Comparison of ENCODE assay signal across 1 cellular context in genomic region chr7:124930655-124931597, GRCh38.
TF ChIP-seq lines count a peak whose summit lies in the region.

No MANE protein-coding gene starts in this region.

TF ChIP-seq in K562, 482 proteins besides CTCF, POLR2A, EP300 and RAD21 (continued from another document):
- TF ChIP-seq MLLT1 (IDR thresholded peaks at IDR 0.05) (peak in 1 of 2 experiments; percentile 31; a peak in 1 of 4 replicates), ELF2 (CRISPR knock-in tag; IDR thresholded peaks at IDR 0.05) (no peak), PRPF4 (IDR thresholded peaks at IDR 0.05; ENCODE audit: insufficient read depth, low read depth, low read length, poor library complexity, severe bottlenecking) (no peak), BRF2 (IDR thresholded peaks at IDR 0.05; ENCODE audit: borderline replicate concordance, insufficient read depth, insufficient read length) (no peak), TAF7 (tag; IDR thresholded peaks at IDR 0.05) (no peak), E2F8 (IDR thresholded peaks at IDR 0.05; ENCODE audit: low read depth, partially characterized antibody) (no peak), TFAP4 (CRISPR knock-in tag; IDR thresholded peaks at IDR 0.05; ENCODE audit: borderline replicate concordance) (no peak), ZHX1 (conservative IDR thresholded peaks at IDR 0.05; ENCODE audit: low read length) (no peak), GTF2E2 (tag; IDR thresholded peaks at IDR 0.05) (no peak), SRSF7 (optimal IDR thresholded peaks at IDR 0.05; ENCODE audit: low read depth, low read length) (no peak), ZNF696 (CRISPR knock-in tag; conservative IDR thresholded peaks at IDR 0.05) (no peak), KLF16 (IDR thresholded peaks at IDR 0.05) (no peak), FOS (IDR thresholded peaks at IDR 0.05; ENCODE audit: extremely low read depth, insufficient read length) (no peak), NFRKB (IDR thresholded peaks at IDR 0.05; ENCODE audit: low read depth) (0 out of 2 replicates have a peak, but pooled peaks have one; percentile 12), CHD4 (IDR thresholded peaks at IDR 0.05; ENCODE audit: insufficient read depth, insufficient replicate concordance, low read depth, low read length, poor library complexity, severe bottlenecking) (no peak), ZNF778 (CRISPR knock-in tag; IDR thresholded peaks at IDR 0.05) (no peak), ILF3 (IDR thresholded peaks at IDR 0.05; ENCODE audit: borderline replicate concordance) (no peak)
- TF ChIP-seq, protein P1, sequence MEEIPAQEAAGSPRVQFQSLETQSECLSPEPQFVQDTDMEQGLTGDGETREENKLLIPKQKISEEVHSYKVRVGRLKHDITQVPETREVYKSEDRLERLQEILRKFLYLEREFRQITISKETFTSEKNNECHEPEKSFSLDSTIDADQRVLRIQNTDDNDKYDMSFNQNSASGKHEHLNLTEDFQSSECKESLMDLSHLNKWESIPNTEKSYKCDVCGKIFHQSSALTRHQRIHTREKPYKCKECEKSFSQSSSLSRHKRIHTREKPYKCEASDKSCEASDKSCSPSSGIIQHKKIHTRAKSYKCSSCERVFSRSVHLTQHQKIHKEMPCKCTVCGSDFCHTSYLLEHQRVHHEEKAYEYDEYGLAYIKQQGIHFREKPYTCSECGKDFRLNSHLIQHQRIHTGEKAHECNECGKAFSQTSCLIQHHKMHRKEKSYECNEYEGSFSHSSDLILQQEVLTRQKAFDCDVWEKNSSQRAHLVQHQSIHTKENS (CRISPR knock-in tag; IDR thresholded peaks at IDR 0.05) = no peak
- TF ChIP-seq, protein P2, sequence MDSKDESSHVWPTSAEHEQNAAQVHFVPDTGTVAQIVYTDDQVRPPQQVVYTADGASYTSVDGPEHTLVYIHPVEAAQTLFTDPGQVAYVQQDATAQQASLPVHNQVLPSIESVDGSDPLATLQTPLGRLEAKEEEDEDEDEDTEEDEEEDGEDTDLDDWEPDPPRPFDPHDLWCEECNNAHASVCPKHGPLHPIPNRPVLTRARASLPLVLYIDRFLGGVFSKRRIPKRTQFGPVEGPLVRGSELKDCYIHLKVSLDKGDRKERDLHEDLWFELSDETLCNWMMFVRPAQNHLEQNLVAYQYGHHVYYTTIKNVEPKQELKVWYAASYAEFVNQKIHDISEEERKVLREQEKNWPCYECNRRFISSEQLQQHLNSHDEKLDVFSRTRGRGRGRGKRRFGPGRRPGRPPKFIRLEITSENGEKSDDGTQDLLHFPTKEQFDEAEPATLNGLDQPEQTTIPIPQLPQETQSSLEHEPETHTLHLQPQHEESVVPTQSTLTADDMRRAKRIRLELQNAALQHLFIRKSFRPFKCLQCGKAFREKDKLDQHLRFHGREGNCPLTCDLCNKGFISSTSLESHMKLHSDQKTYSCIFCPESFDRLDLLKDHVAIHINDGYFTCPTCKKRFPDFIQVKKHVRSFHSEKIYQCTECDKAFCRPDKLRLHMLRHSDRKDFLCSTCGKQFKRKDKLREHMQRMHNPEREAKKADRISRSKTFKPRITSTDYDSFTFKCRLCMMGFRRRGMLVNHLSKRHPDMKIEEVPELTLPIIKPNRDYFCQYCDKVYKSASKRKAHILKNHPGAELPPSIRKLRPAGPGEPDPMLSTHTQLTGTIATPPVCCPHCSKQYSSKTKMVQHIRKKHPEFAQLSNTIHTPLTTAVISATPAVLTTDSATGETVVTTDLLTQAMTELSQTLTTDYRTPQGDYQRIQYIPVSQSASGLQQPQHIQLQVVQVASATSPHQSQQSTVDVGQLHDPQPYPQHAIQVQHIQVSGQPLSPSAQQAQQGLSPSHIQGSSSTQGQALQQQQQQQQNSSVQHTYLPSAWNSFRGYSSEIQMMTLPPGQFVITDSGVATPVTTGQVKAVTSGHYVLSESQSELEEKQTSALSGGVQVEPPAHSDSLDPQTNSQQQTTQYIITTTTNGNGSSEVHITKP (IDR thresholded peaks at IDR 0.05; ENCODE audit: partially characterized antibody) = peak; percentile 44
- TF ChIP-seq, protein P3, sequence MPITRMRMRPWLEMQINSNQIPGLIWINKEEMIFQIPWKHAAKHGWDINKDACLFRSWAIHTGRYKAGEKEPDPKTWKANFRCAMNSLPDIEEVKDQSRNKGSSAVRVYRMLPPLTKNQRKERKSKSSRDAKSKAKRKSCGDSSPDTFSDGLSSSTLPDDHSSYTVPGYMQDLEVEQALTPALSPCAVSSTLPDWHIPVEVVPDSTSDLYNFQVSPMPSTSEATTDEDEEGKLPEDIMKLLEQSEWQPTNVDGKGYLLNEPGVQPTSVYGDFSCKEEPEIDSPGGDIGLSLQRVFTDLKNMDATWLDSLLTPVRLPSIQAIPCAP (CRISPR knock-in tag; IDR thresholded peaks at IDR 0.05; ENCODE audit: borderline replicate concordance) = no peak
- TF ChIP-seq, protein P4, sequence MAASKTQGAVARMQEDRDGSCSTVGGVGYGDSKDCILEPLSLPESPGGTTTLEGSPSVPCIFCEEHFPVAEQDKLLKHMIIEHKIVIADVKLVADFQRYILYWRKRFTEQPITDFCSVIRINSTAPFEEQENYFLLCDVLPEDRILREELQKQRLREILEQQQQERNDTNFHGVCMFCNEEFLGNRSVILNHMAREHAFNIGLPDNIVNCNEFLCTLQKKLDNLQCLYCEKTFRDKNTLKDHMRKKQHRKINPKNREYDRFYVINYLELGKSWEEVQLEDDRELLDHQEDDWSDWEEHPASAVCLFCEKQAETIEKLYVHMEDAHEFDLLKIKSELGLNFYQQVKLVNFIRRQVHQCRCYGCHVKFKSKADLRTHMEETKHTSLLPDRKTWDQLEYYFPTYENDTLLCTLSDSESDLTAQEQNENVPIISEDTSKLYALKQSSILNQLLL (CRISPR knock-in tag; IDR thresholded peaks at IDR 0.05; ENCODE audit: borderline replicate concordance) = no peak
TF ChIP-seq in K562: peak in this region for 8.
